8 cellular contexts compared by ENCODE assay signal in genomic region chr14:58298477-58298879, GRCh38. TPM values are rescaled to one million over a fixed set of nuclear protein-coding genes. Genes with fewer than 3 reads are reported as not detected.
DNase-seq lines count a peak whose midpoint lies in the region; ATAC-seq and TF ChIP-seq lines count a peak whose summit lies in the region.

ARID4A (plus strand) TSS chr14:58298555; CDS start chr14:58299855, 1,300 bp downstream.

- intact Hi-C loops in A673 (cut with micrococcal nuclease; ENCODE audit: unreplicated experiment) (loop anchor here (1.0 to 2.0 kb wide), 2 partner anchors 32 to 129 kb away; partner anchors contain the start of genes KIAA0586 and TIMM9), left ventricle myocardium superior (cut with micrococcal nuclease) (loop anchor here (10.0 kb wide), 1 partner anchor 54 kb away; the partner anchor contains the start of gene PSMA3), sigmoid colon (cut with DNase I) (loop anchor here (2.0 kb wide), 1 partner anchor 128 kb away; the partner anchor contains the start of genes KIAA0586 and TIMM9)

- TF ChIP-seq CTCF in A673 (conservative IDR thresholded peaks at IDR 0.05; ENCODE audit: low read depth, low read length) (no peak), sigmoid colon (IDR thresholded peaks at IDR 0.05) (no peak)

- 0% methylated on average over 25 of the region's 25 CpGs for WGBS in sigmoid colon, 2 donors

- CTCF ChIA-PET in A673 (lab: Charles Lee) = interaction anchor here (0.6 kb wide), 1 partner anchor 191 kb away, joined by 3 read pairs; no protein-coding TSS in a partner anchor

- H3K4me1 ChIP-seq in A673 (ENCODE audit: insufficient read depth, low read length, poor library complexity, severe bottlenecking) (peaks cover 7% of the 10 kb centered on the region), sigmoid colon (peaks cover 0 to 49% (median 28%) of the 10 kb centered on the region in 4 donors)

- TF ChIP-seq EP300 in sigmoid colon (IDR thresholded peaks at IDR 0.05) = no peak

- H3K27ac ChIP-seq in A673 (ENCODE audit: low read depth, low read length, poor library complexity, severe bottlenecking) = peak within 1 kb of the TSS; percentile 96
- peak within 1 kb of the TSS; percentile 93 to 98 (median 95) for H3K27ac ChIP-seq in sigmoid colon

- POLR2A ChIA-PET in A673 (lab: Charles Lee; ENCODE audit: low non-redundant PET) = interaction anchor here (0.5 to 0.6 kb wide), 4 partner anchors 11 to 807 kb away, joined by 3 to 7 read pairs (median 3); no protein-coding TSS in a partner anchor

- H3K4me3 ChIP-seq in A673 (ENCODE audit: low read depth, low read length, poor library complexity, severe bottlenecking) = peak within 1 kb of the TSS; percentile 77
- peak within 1 kb of the TSS; percentile 81 to 99 (median 88) for H3K4me3 ChIP-seq in sigmoid colon

- no peak for ATAC-seq in left ventricle myocardium superior
- no peak for ATAC-seq in GM21360 (IDR thresholded peaks at IDR 0.05; ENCODE audit: unreplicated experiment)

- H3K9me3 ChIP-seq in A673 (ENCODE audit: low read depth, low read length, poor library complexity, severe bottlenecking) (no peaks in the 10 kb centered on the region), sigmoid colon (no peaks in the 10 kb centered on the region)

- no peaks in the 10 kb centered on the region for H3K27me3 ChIP-seq in A673 (replicated peaks; ENCODE audit: insufficient read depth, low read depth, low read length, poor library complexity)
- no peaks in the 10 kb centered on the region for H3K27me3 ChIP-seq in sigmoid colon

- peak; percentile 94 to 95 for TF ChIP-seq POLR2A in sigmoid colon (IDR thresholded peaks at IDR 0.05)

- H3K36me3 ChIP-seq in A673 (ENCODE audit: insufficient read depth, low read length, poor library complexity, severe bottlenecking) = peaks cover 29% of the 10 kb centered on the region
- H3K36me3 ChIP-seq in sigmoid colon = peaks cover 0 to 38% (median 19%) of the 10 kb centered on the region in 4 donors

- DNase-seq in A673 (ENCODE audit: low spot score) (no peak), LoVo (ENCODE audit: low spot score) (peak; percentile 9), left ventricle myocardium superior (peak; percentile 83), sigmoid colon (peak; percentile 98), NCI-H1105 (lab: John Stamatoyannopoulos, UW) (no peak), KG1 (lab: John Stamatoyannopoulos, UW) (no peak)
- peak; percentile 79 for DNase-seq in activated naive CD4-positive, alpha-beta T cell treated with anti-CD3 and anti-CD28 coated beads, Interleukin-2, amount 50 U/mL, for 16 hours

- BruUV-seq in A673 (replicated peaks; lab: Mats Ljungman, UMichigan) = no TSS peak

RNA-seq across cellular contexts. Expression of gene ARID4A, which starts in this region (rescaled TPM):
- total RNA-seq in A673 (2021) = 24.1 and 24.9 TPM in 2 replicates
- total RNA-seq in left ventricle myocardium superior = 16.4 TPM
- 10 to 100 TPM; 18.1 to 31.9 (median 24.5) TPM for total RNA-seq in sigmoid colon
- 1 to 10 TPM; 4.2 to 8.4 (median 7.2) TPM for polyA plus RNA-seq in sigmoid colon

Comparison
In these comparisons a context has a peak if more than half of its experiments do, and no peak if none do; other contexts are left out.
1. DNase-seq: peak in LoVo (single experiment), activated naive CD4-positive, alpha-beta T cell treated with anti-CD3 and anti-CD28 coated beads, Interleukin-2, amount 50 U/mL, for 16 hours (single experiment), left ventricle myocardium superior (single experiment) and sigmoid colon (single experiment); none in A673 (single experiment), NCI-H1105 (single experiment) and KG1 (single experiment).